ENCODE assay signal across 10 cellular contexts in genomic region chr3:148943531-148944200, GRCh38. TPM values are rescaled to one million over a fixed set of nuclear protein-coding genes. Genes with fewer than 3 reads are reported as not detected.
DNase-seq lines count a peak whose midpoint lies in the region; ATAC-seq and TF ChIP-seq lines count a peak whose summit lies in the region.
"Had no signal": no experiment of that assay in that cellular context is flagged by ENCODE, and none has a peak within 500 bp of the region (broad histone marks: within the 10 kb centered on the region; RNA-seq: fewer than 3 reads in every experiment).

No MANE protein-coding gene starts in this region.

- no peak overlapping the region for H3K4me3 Mint-ChIP-seq in naive thymus-derived CD8-positive, alpha-beta T cell
- H3K4me3 Mint-ChIP-seq: activated naive CD8-positive, alpha-beta T cell; stimulated activated naive CD8-positive, alpha-beta T cell treated with anti-CD3 and anti-CD28 coated beads, Interleukin-15, Interleukin-2, amounts not matched to agents 100 ng/mL and 50 ng/mL, for 24 hours had no signal

- POLR2A ChIA-PET in naive thymus-derived CD8-positive, alpha-beta T cell (lab: Charles Lee), result no interaction called here

- H3K9me3 Mint-ChIP-seq in naive thymus-derived CD8-positive, alpha-beta T cell, result no peaks in the 10 kb centered on the region
- H3K9me3 Mint-ChIP-seq: stimulated activated naive CD8-positive, alpha-beta T cell treated with anti-CD3 and anti-CD28 coated beads, Interleukin-15, Interleukin-2, amounts not matched to agents 100 ng/mL and 50 ng/mL, for 24 hours had no signal

- peak; percentile 96 for ATAC-seq in GM18873 (IDR thresholded peaks at IDR 0.05; ENCODE audit: low FRiP score, unreplicated experiment)
- ATAC-seq in HG03025 (IDR thresholded peaks at IDR 0.05; ENCODE audit: low FRiP score, unreplicated experiment), result peak; percentile 94
- peak; percentile 72 to 76 for ATAC-seq in naive thymus-derived CD8-positive, alpha-beta T cell

- no peaks in the 10 kb centered on the region for H3K36me3 Mint-ChIP-seq in naive thymus-derived CD8-positive, alpha-beta T cell
- H3K36me3 Mint-ChIP-seq: activated naive CD8-positive, alpha-beta T cell had no signal

- H3K27ac Mint-ChIP-seq in naive thymus-derived CD8-positive, alpha-beta T cell, result peak overlapping the region in 1 of 10 donors; percentile 85
- H3K27ac Mint-ChIP-seq: activated naive CD8-positive, alpha-beta T cell; stimulated activated naive CD8-positive, alpha-beta T cell treated with anti-CD3 and anti-CD28 coated beads, Interleukin-15, Interleukin-2, amounts not matched to agents 100 ng/mL and 50 ng/mL, for 24 hours had no signal

- H3K4me3 ChIP-seq in epithelial cell of proximal tubule (ENCODE audit: low read depth, low read length), result no peak overlapping the region

- H3K4me1 Mint-ChIP-seq in naive thymus-derived CD8-positive, alpha-beta T cell, result no peaks in the 10 kb centered on the region

- TF ChIP-seq CTCF in epithelial cell of proximal tubule (conservative IDR thresholded peaks at IDR 0.05; ENCODE audit: low read depth, low read length), result peak; percentile 80

- DNase-seq in D341Med (ENCODE audit: low spot score) (peak; percentile 61), NCI-H146 treated with DMSO at 0.1 percent for 48 hours (lab: John Stamatoyannopoulos, UW; ENCODE audit: unreplicated experiment) (peak; percentile 84), SKM-1 (lab: John Stamatoyannopoulos, UW; ENCODE audit: unreplicated experiment) (peak; percentile 61), epithelial cell of proximal tubule (ENCODE audit: low read depth) (peak; percentile 66)
- DNase-seq in naive thymus-derived CD8-positive, alpha-beta T cell, result peak in 3 of 10 donors; percentile 25 to 40 (median 30)
- DNase-seq in effector CD4-positive, alpha-beta T cell, result no peak

- H3K27me3 Mint-ChIP-seq in naive thymus-derived CD8-positive, alpha-beta T cell, result peaks cover 0 to 10% (median 2%) of the 10 kb centered on the region in 5 donors
- H3K27me3 Mint-ChIP-seq: stimulated activated naive CD8-positive, alpha-beta T cell treated with anti-CD3 and anti-CD28 coated beads, Interleukin-15, Interleukin-2, amounts not matched to agents 100 ng/mL and 50 ng/mL, for 24 hours had no signal

RNA-seq across cellular contexts. Expression of gene GYG1, which starts 47.7 kb away (rescaled TPM):
- 18.0 and 40.8 TPM in 2 replicates for total RNA-seq in epithelial cell of proximal tubule
- 10 to 100 TPM; 18.7 to 21.1 TPM for total RNA-seq in naive thymus-derived CD8-positive, alpha-beta T cell
- 10 to 100 TPM; 23.4 to 28.0 (median 25.1) TPM for polyA plus RNA-seq in naive thymus-derived CD8-positive, alpha-beta T cell
